10 cellular contexts compared by ENCODE assay signal in genomic region chr2:134178109-134178877, GRCh38.
A peak's percentile ranks its signal among the peaks of the same experiment; 100 is the strongest.
DNase-seq lines count a peak whose midpoint lies in the region; ATAC-seq and TF ChIP-seq lines count a peak whose summit lies in the region.
"Had no signal": no experiment of that assay in that cellular context is flagged by ENCODE, and none has a peak within 500 bp of the region (broad histone marks: within the 10 kb centered on the region; RNA-seq: fewer than 3 reads in every experiment).

No MANE protein-coding gene starts in this region.

- H3K9me3 ChIP-seq in breast epithelium (no peaks in the 10 kb centered on the region), Peyer's patch (no peaks in the 10 kb centered on the region)
- H3K9me3 ChIP-seq: SJSA1 had no signal

- CTCF ChIA-PET in MCF 10A (lab: Yijun Ruan, JAX), result interaction anchor here (0.6 to 0.8 kb wide), 3 partner anchors 73 to 606 kb away, joined by 3 read pairs; no protein-coding TSS in a partner anchor

- intact Hi-C loops in MCF 10A (cut with micrococcal nuclease) (no loop called here), breast epithelium (cut with DNase I; ENCODE audit: low total_unique reads) (no loop called here)

- no peaks in the 10 kb centered on the region for H3K27me3 Mint-ChIP-seq in MCF 10A (ENCODE audit: insufficient read depth, unreplicated experiment)
- no peaks in the 10 kb centered on the region for H3K27me3 Mint-ChIP-seq in activated T-helper 17 cell treated with anti-CD3 and anti-CD28 coated beads, Interleukin-2, amount 50 U/mL, for 72 hours
- no peaks in the 10 kb centered on the region for H3K27me3 Mint-ChIP-seq in stimulated activated memory B cell treated with anti-CD40 and anti-IgM and Interleukin-4, amounts not matched to agents 10 μg/mL and 1 μg/mL and 100 μg/mL, for 72 hours

- no TSS peak for BruUV-seq in MCF 10A (replicated peaks; lab: Mats Ljungman, UMichigan)

- no peaks in the 10 kb centered on the region for H3K36me3 Mint-ChIP-seq in MCF 10A (ENCODE audit: insufficient read depth, unreplicated experiment)
- H3K36me3 Mint-ChIP-seq in activated T-helper 17 cell treated with anti-CD3 and anti-CD28 coated beads, Interleukin-2, amount 50 U/mL, for 72 hours (ENCODE audit: low read depth), result peaks cover 9% of the 10 kb centered on the region
- H3K36me3 Mint-ChIP-seq in stimulated activated memory B cell treated with anti-CD40 and anti-IgM and Interleukin-4, amounts not matched to agents 10 μg/mL and 1 μg/mL and 100 μg/mL, for 72 hours, result no peaks in the 10 kb centered on the region

- H3K27ac Mint-ChIP-seq in MCF 10A (ENCODE audit: low read depth, unreplicated experiment), result peak overlapping the region; percentile 74
- peak overlapping the region; percentile 74 for H3K27ac Mint-ChIP-seq in activated T-helper 17 cell treated with anti-CD3 and anti-CD28 coated beads, Interleukin-2, amount 50 U/mL, for 72 hours
- peak overlapping the region; percentile 73 for H3K27ac Mint-ChIP-seq in stimulated activated memory B cell treated with anti-CD40 and anti-IgM and Interleukin-4, amounts not matched to agents 10 μg/mL and 1 μg/mL and 100 μg/mL, for 72 hours

- no peaks in the 10 kb centered on the region for H3K27me3 ChIP-seq in breast epithelium
- no peaks in the 10 kb centered on the region for H3K27me3 ChIP-seq in Peyer's patch
- H3K27me3 ChIP-seq: SJSA1 had no signal

- H3K36me3 ChIP-seq in breast epithelium (no peaks in the 10 kb centered on the region), Peyer's patch (no peaks in the 10 kb centered on the region)
- H3K36me3 ChIP-seq: SJSA1 had no signal

- H3K4me3 Mint-ChIP-seq in MCF 10A (ENCODE audit: unreplicated experiment), result peak overlapping the region; percentile 40
- peak overlapping the region; percentile 32 for H3K4me3 Mint-ChIP-seq in activated T-helper 17 cell treated with anti-CD3 and anti-CD28 coated beads, Interleukin-2, amount 50 U/mL, for 72 hours
- no peak overlapping the region for H3K4me3 Mint-ChIP-seq in stimulated activated memory B cell treated with anti-CD40 and anti-IgM and Interleukin-4, amounts not matched to agents 10 μg/mL and 1 μg/mL and 100 μg/mL, for 72 hours

- H3K4me1 ChIP-seq in breast epithelium (peaks cover 0 to 4% of the 10 kb centered on the region in 2 donors), Peyer's patch (peaks cover 0 to 49% (median 14%) of the 10 kb centered on the region in 4 donors)
- H3K4me1 ChIP-seq: SJSA1 had no signal

- ATAC-seq in HG03066 (IDR thresholded peaks at IDR 0.05; ENCODE audit: low read depth, unreplicated experiment), result peak; percentile 52
- ATAC-seq in activated T-helper 17 cell treated with anti-CD3 and anti-CD28 coated beads, Interleukin-2, amount 50 U/mL, for 72 hours (replicated peaks), result no peak
- ATAC-seq in stimulated activated memory B cell treated with anti-CD40 and anti-IgM and Interleukin-4, amounts not matched to agents 10 μg/mL and 1 μg/mL and 100 μg/mL, for 72 hours, result peak; percentile 42

- DNase-seq in MCF 10A (ENCODE audit: unreplicated experiment), result no peak
- DNase-seq in breast epithelium (ENCODE audit: low spot score in 2 of 2), result no peak
- DNase-seq in Peyer's patch, result no peak
- DNase-seq in NCI-H2081 treated with DMSO at 0.1 percent for 48 hours (lab: John Stamatoyannopoulos, UW), result no peak
- no peak for DNase-seq in stimulated activated CD4-positive, alpha-beta T cell treated with anti-CD3 and anti-CD28 coated beads, Interleukin-4, amount 100 ng/mL, for 24 hours

- TF ChIP-seq CTCF in MCF 10A (IDR thresholded peaks at IDR 0.05; ENCODE audit: unreplicated experiment), result no peak
- TF ChIP-seq CTCF in breast epithelium (IDR thresholded peaks at IDR 0.05), result no peak
- no peak for TF ChIP-seq CTCF in Peyer's patch (IDR thresholded peaks at IDR 0.05)

- TF ChIP-seq POLR2A in breast epithelium (IDR thresholded peaks at IDR 0.05), result no peak
- TF ChIP-seq POLR2A in Peyer's patch (IDR thresholded peaks at IDR 0.05), result no peak

- POLR2A ChIA-PET in MCF 10A (lab: Yijun Ruan, JAX), result interaction anchor here (0.6 to 1.4 kb wide), 6 partner anchors 9 to 1180 kb away, joined by 3 to 5 read pairs (median 3); no protein-coding TSS in a partner anchor

- no peak overlapping the region for H3K4me3 ChIP-seq in breast epithelium
- H3K4me3 ChIP-seq in Peyer's patch, result no peak overlapping the region
- H3K4me3 ChIP-seq: lung, SJSA1 had no signal

- H3K27ac ChIP-seq in breast epithelium (peak overlapping the region in 1 of 2 donors; percentile 29), Peyer's patch (peak overlapping the region in 2 of 4 donors; percentile 48 to 73)
- H3K27ac ChIP-seq: SJSA1 had no signal

- peaks cover 53% of the 10 kb centered on the region for H3K4me1 Mint-ChIP-seq in MCF 10A (ENCODE audit: insufficient read depth, unreplicated experiment)
- peaks cover 78% of the 10 kb centered on the region for H3K4me1 Mint-ChIP-seq in activated T-helper 17 cell treated with anti-CD3 and anti-CD28 coated beads, Interleukin-2, amount 50 U/mL, for 72 hours
- H3K4me1 Mint-ChIP-seq in stimulated activated memory B cell treated with anti-CD40 and anti-IgM and Interleukin-4, amounts not matched to agents 10 μg/mL and 1 μg/mL and 100 μg/mL, for 72 hours, result peaks cover 90% of the 10 kb centered on the region

- no peaks in the 10 kb centered on the region for H3K9me3 Mint-ChIP-seq in MCF 10A (ENCODE audit: unreplicated experiment)
- H3K9me3 Mint-ChIP-seq in activated T-helper 17 cell treated with anti-CD3 and anti-CD28 coated beads, Interleukin-2, amount 50 U/mL, for 72 hours, result no peaks in the 10 kb centered on the region
- no peaks in the 10 kb centered on the region for H3K9me3 Mint-ChIP-seq in stimulated activated memory B cell treated with anti-CD40 and anti-IgM and Interleukin-4, amounts not matched to agents 10 μg/mL and 1 μg/mL and 100 μg/mL, for 72 hours
